ENCODE assay signal across 11 cellular contexts in the genomic region with DNA sequence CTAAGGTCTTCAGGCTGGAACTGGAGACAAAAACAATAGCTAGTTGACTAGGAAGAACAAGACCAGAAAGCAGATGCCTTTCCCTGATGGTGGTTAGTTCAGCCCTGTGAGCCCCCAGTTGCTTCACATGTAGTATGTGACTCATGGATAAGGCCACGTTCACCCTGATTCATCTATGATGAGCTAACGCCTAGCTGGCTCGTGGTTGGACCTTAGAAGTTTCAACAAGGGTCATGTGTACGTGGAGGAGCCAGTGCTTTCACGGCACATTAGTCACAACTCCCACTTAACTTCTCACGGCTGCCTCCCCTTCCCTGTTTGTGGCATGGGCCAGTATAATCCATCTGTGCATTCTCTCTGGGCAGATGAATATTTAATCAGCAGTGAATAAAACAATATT. TPM values are rescaled to one million over a fixed set of nuclear protein-coding genes. Genes with fewer than 3 reads are reported as not detected.
A peak's percentile ranks its signal among the peaks of the same experiment; 100 is the strongest.
DNase-seq lines count a peak whose midpoint lies in the region; ATAC-seq and TF ChIP-seq lines count a peak whose summit lies in the region.
"Had no signal": no experiment of that assay in that cellular context is flagged by ENCODE, and none has a peak within 500 bp of the region (broad histone marks: within the 10 kb centered on the region; RNA-seq: fewer than 3 reads in every experiment).

No MANE protein-coding gene starts in this region.

- CTCF ChIA-PET in activated naive CD4-positive, alpha-beta T cell treated with anti-CD3 and anti-CD28 coated beads for 36 hours (lab: Charles Lee): no interaction called here

- H3K4me1 ChIP-seq in hepatocyte (ENCODE audit: insufficient read depth): no peaks in the 10 kb centered on the region
- no peaks in the 10 kb centered on the region for H3K4me1 ChIP-seq in transverse colon
- H3K4me1 ChIP-seq: BLaER1, right lobe of liver had no signal

- H3K27me3 Mint-ChIP-seq in activated naive CD4-positive, alpha-beta T cell treated with anti-CD3 and anti-CD28 coated beads for 36 hours (ENCODE audit: low read depth): peaks cover 3% of the 10 kb centered on the region

- WGBS in hepatocyte (ENCODE audit: low lambda C conversion rate, missing lambda C conversion rate): 75% methylated on average over 6 of the region's 6 CpGs
- 80 to 90% methylated on average over 2 to 6 of the region's 6 CpGs for WGBS in transverse colon (ENCODE audit: low coverage in 1 of 2), 2 donors

- H3K4me1 Mint-ChIP-seq in activated naive CD4-positive, alpha-beta T cell treated with anti-CD3 and anti-CD28 coated beads for 36 hours (ENCODE audit: low read depth): no peaks in the 10 kb centered on the region

- no peaks in the 10 kb centered on the region for H3K27me3 ChIP-seq in hepatocyte
- no peaks in the 10 kb centered on the region for H3K27me3 ChIP-seq in transverse colon
- H3K27me3 ChIP-seq: BLaER1, esophagus squamous epithelium, right lobe of liver had no signal

- H3K4me2 ChIP-seq in hepatocyte: no peak overlapping the region
- H3K4me2 ChIP-seq: BLaER1 had no signal

- no peak overlapping the region for H2AFZ ChIP-seq in hepatocyte

- no peak for DNase-seq in activated naive CD4-positive, alpha-beta T cell treated with anti-CD3 and anti-CD28 coated beads, Interleukin-2, amount 50 U/mL, for 72 hours (ENCODE audit: low spot score in 2 of 2)
- no peak for DNase-seq in activated naive CD4-positive, alpha-beta T cell treated with anti-CD3 and anti-CD28 coated beads for 36 hours
- DNase-seq in astrocyte of the hippocampus (ENCODE audit: low read depth, low spot score) (peak; percentile 91), hepatocyte (ENCODE audit: low spot score) (peak; percentile 16), transverse colon (no peak), NCI-H69 (lab: John Stamatoyannopoulos, UW) (no peak), DMS114 treated with DMSO at 0.1 percent for 48 hours (lab: John Stamatoyannopoulos, UW; ENCODE audit: unreplicated experiment) (no peak)
- DNase-seq: esophagus squamous epithelium, right lobe of liver had no signal

- no peak overlapping the region for H3K27ac ChIP-seq in hepatocyte
- peak overlapping the region in 3 of 4 donors; percentile 7 to 23 (median 17) for H3K27ac ChIP-seq in transverse colon
- H3K27ac ChIP-seq: BLaER1, right lobe of liver had no signal

- no peaks in the 10 kb centered on the region for H4K20me1 ChIP-seq in hepatocyte (ENCODE audit: insufficient read depth, poor library complexity, severe bottlenecking)
- H4K20me1 ChIP-seq: BLaER1 had no signal

- H3K9me3 ChIP-seq in hepatocyte (ENCODE audit: low read depth) (no peaks in the 10 kb centered on the region), transverse colon (no peaks in the 10 kb centered on the region)
- H3K9me3 ChIP-seq: BLaER1, esophagus squamous epithelium, right lobe of liver had no signal

- intact Hi-C loops in activated naive CD4-positive, alpha-beta T cell treated with anti-CD3 and anti-CD28 coated beads for 36 hours (cut with micrococcal nuclease): no loop called here
- intact Hi-C loops in transverse colon (cut with DNase I; ENCODE audit: low total_unique reads): no loop called here

- ATAC-seq in activated naive CD4-positive, alpha-beta T cell treated with anti-CD3 and anti-CD28 coated beads, Interleukin-2, amount 50 U/mL, for 72 hours: peak; percentile 56 to 61
- ATAC-seq in HG03025 (IDR thresholded peaks at IDR 0.05; ENCODE audit: low FRiP score, unreplicated experiment): no peak
- ATAC-seq: right lobe of liver had no signal

- no peak for TF ChIP-seq POLR2A in transverse colon (IDR thresholded peaks at IDR 0.05)

- no peak for TF ChIP-seq CTCF in hepatocyte (IDR thresholded peaks at IDR 0.05; ENCODE audit: poor library complexity)
- TF ChIP-seq CTCF in transverse colon (IDR thresholded peaks at IDR 0.05): no peak

- H3K4me3 ChIP-seq in hepatocyte (no peak overlapping the region), transverse colon (no peak overlapping the region)
- H3K4me3 ChIP-seq: BLaER1, esophagus squamous epithelium, right lobe of liver had no signal

- H3K9me3 Mint-ChIP-seq in activated naive CD4-positive, alpha-beta T cell treated with anti-CD3 and anti-CD28 coated beads, Interleukin-2, amount 50 U/mL, for 72 hours: no peaks in the 10 kb centered on the region
- H3K9me3 Mint-ChIP-seq in activated naive CD4-positive, alpha-beta T cell treated with anti-CD3 and anti-CD28 coated beads for 36 hours: no peaks in the 10 kb centered on the region

- H3K36me3 Mint-ChIP-seq in activated naive CD4-positive, alpha-beta T cell treated with anti-CD3 and anti-CD28 coated beads, Interleukin-2, amount 50 U/mL, for 72 hours: no peaks in the 10 kb centered on the region
- H3K36me3 Mint-ChIP-seq in activated naive CD4-positive, alpha-beta T cell treated with anti-CD3 and anti-CD28 coated beads for 36 hours (ENCODE audit: low read depth): no peaks in the 10 kb centered on the region

- H3K36me3 ChIP-seq in hepatocyte (replicated peaks; ENCODE audit: insufficient read depth, low read depth) (no peaks in the 10 kb centered on the region), transverse colon (no peaks in the 10 kb centered on the region)
- H3K36me3 ChIP-seq: BLaER1, esophagus squamous epithelium, right lobe of liver had no signal

- H3K27ac Mint-ChIP-seq in activated naive CD4-positive, alpha-beta T cell treated with anti-CD3 and anti-CD28 coated beads, Interleukin-2, amount 50 U/mL, for 72 hours: no peak overlapping the region
- H3K27ac Mint-ChIP-seq in activated naive CD4-positive, alpha-beta T cell treated with anti-CD3 and anti-CD28 coated beads for 36 hours: no peak overlapping the region

- no peak overlapping the region for H3K4me3 Mint-ChIP-seq in activated naive CD4-positive, alpha-beta T cell treated with anti-CD3 and anti-CD28 coated beads for 36 hours

- no peaks in the 10 kb centered on the region for H3K79me2 ChIP-seq in hepatocyte

- no peak for TF ChIP-seq EP300 in transverse colon (IDR thresholded peaks at IDR 0.05; ENCODE audit: low read depth)

- H3K9me2 ChIP-seq in hepatocyte (replicated peaks; ENCODE audit: insufficient read depth): no peaks in the 10 kb centered on the region

- in situ Hi-C loops in transverse colon (cut with MboI; ENCODE audit: low pct_ligation_motif_present in 1 of 4, low pct_unique_long_range_greater_than_20kb in 1 of 4, low sequenced_read_pairs in 3 of 4): no loop called here

RNA-seq across cellular contexts. Expression of gene COL8A1, which starts 20.6 kb away (rescaled TPM):
- total RNA-seq in activated naive CD4-positive, alpha-beta T cell treated with anti-CD3 and anti-CD28 coated beads, Interleukin-2, amount 50 U/mL, for 72 hours: under 1 TPM in 1 of 2 donors, not detected in 1; 0.07 TPM
- under 1 TPM; 0.07 to 0.12 TPM for total RNA-seq in activated naive CD4-positive, alpha-beta T cell treated with anti-CD3 and anti-CD28 coated beads for 36 hours
- total RNA-seq in hepatocyte: 1.0 and 2.4 TPM in 2 replicates
- polyA plus RNA-seq in hepatocyte: 0.41 and 0.61 TPM in 2 replicates
- 10 to 100 TPM in 1 of 4 donors, 1 to 10 TPM in 3; 1.5 to 10.5 (median 3.7) TPM for total RNA-seq in transverse colon

Comparison
In these comparisons a context has a peak if more than half of its experiments do, and no peak if none do; other contexts are left out.
1. DNase-seq: peak in astrocyte of the hippocampus (single experiment) and hepatocyte (single experiment); none in activated naive CD4-positive, alpha-beta T cell treated with anti-CD3 and anti-CD28 coated beads, Interleukin-2, amount 50 U/mL, for 72 hours (0 of 2), activated naive CD4-positive, alpha-beta T cell treated with anti-CD3 and anti-CD28 coated beads for 36 hours (single experiment), transverse colon (single experiment), NCI-H69 (single experiment) and DMS114 treated with DMSO at 0.1 percent for 48 hours (single experiment).